In genomic region chr19:4233282-4233853, GRCh38 we compare ENCODE assay signal across 8 cellular contexts. TPM values are rescaled to one million over a fixed set of nuclear protein-coding genes. Genes with fewer than 3 reads are reported as not detected.
DNase-seq lines count a peak whose midpoint lies in the region; ATAC-seq and TF ChIP-seq lines count a peak whose summit lies in the region.

No MANE protein-coding gene starts in this region.

- H3K4me3 ChIP-seq in esophagus squamous epithelium: no peak overlapping the region
- H3K4me3 ChIP-seq in parathyroid adenoma (ENCODE audit: low read depth, low read length): no peak overlapping the region

- intact Hi-C loops in esophagus squamous epithelium (cut with DNase I): no loop called here

- no peaks in the 10 kb centered on the region for H3K9me3 ChIP-seq in esophagus squamous epithelium
- H3K9me3 ChIP-seq in parathyroid adenoma (ENCODE audit: control insufficient read depth, low read length): no peaks in the 10 kb centered on the region

- H3K79me2 ChIP-seq in parathyroid adenoma: no peaks in the 10 kb centered on the region

- no peak for ATAC-seq in HG02981 (IDR thresholded peaks at IDR 0.05; ENCODE audit: unreplicated experiment)
- no peak for ATAC-seq in HG03159 (IDR thresholded peaks at IDR 0.05; ENCODE audit: unreplicated experiment)

- DNase-seq in GM10266 (ENCODE audit: extremely low spot score): no peak
- DNase-seq in NCI-H460 (ENCODE audit: extremely low read depth, low read depth): peak; percentile 32
- DNase-seq in activated CD8-positive, alpha-beta memory T cell treated with anti-CD3 and anti-CD28 coated beads for 48 hours (ENCODE audit: low read depth in 2 of 3, low spot score in 2 of 3): peak; percentile 42 to 88 (median 82)
- DNase-seq in esophagus squamous epithelium (lab: John Stamatoyannopoulos, UW): no peak
- DNase-seq in NCI-H2029 treated with DMSO at 0.1 percent for 48 hours (lab: John Stamatoyannopoulos, UW): no peak

- no peak overlapping the region for H3K9ac ChIP-seq in parathyroid adenoma

- H3K4me2 ChIP-seq in parathyroid adenoma (ENCODE audit: low read length): no peak overlapping the region

- TF ChIP-seq CTCF in GM10266 (IDR thresholded peaks at IDR 0.05; ENCODE audit: control insufficient read depth, insufficient read depth, low read depth, missing control alignments) (peak; percentile 96), esophagus squamous epithelium (IDR thresholded peaks at IDR 0.05) (peak in 5 of 6 experiments; percentile 17 to 55 (median 38)), parathyroid adenoma (IDR thresholded peaks at IDR 0.05) (peak; percentile 30)

- peaks cover 0 to 81% (median 1%) of the 10 kb centered on the region in 4 donors for H3K27me3 ChIP-seq in esophagus squamous epithelium
- H3K27me3 ChIP-seq in parathyroid adenoma (ENCODE audit: control insufficient read depth, insufficient read depth, low read length): no peaks in the 10 kb centered on the region

- no peak overlapping the region for H2AFZ ChIP-seq in parathyroid adenoma

- no peaks in the 10 kb centered on the region for H3K36me3 ChIP-seq in esophagus squamous epithelium
- H3K36me3 ChIP-seq in parathyroid adenoma (ENCODE audit: control insufficient read depth, insufficient read depth, low read length): no peaks in the 10 kb centered on the region

- H3K27ac ChIP-seq in esophagus squamous epithelium (no peak overlapping the region), parathyroid adenoma (no peak overlapping the region)

- peaks cover 0 to 11% (median 0%) of the 10 kb centered on the region in 3 donors for H3K4me1 ChIP-seq in esophagus squamous epithelium
- no peaks in the 10 kb centered on the region for H3K4me1 ChIP-seq in parathyroid adenoma

- WGBS in esophagus squamous epithelium, 2 donors: 24 to 39% methylated on average over 6 to 11 of the region's 11 CpGs

- no peak for TF ChIP-seq POLR2A in esophagus squamous epithelium (IDR thresholded peaks at IDR 0.05)

RNA-seq across cellular contexts. Expression of gene EBI3, which starts 4.0 kb away (rescaled TPM):
- 0.30 TPM in 1 of 2 replicates, not detected in the other for total RNA-seq in NCI-H460 (2014; rRNA removed; shearing (Covaris generic))
- polyA plus RNA-seq in NCI-H460 (2014; cell fraction: nucleus; rRNA removed): not detected in 2 replicates
- 1 to 10 TPM in 1 of 4 donors, under 1 TPM in 3; 0.27 to 5.0 (median 0.44) TPM for total RNA-seq in esophagus squamous epithelium

RNA-seq across cellular contexts. Expression of gene YJU2, which starts 13.5 kb away (rescaled TPM):
- total RNA-seq in NCI-H460 (2014; rRNA removed; shearing (Covaris generic)): 13.9 and 15.7 TPM in 2 replicates
- polyA plus RNA-seq in NCI-H460 (2014; cell fraction: nucleus; rRNA removed): 13.9 and 14.2 TPM in 2 replicates
- 10 to 100 TPM; 18.5 to 33.0 (median 23.2) TPM for total RNA-seq in esophagus squamous epithelium

RNA-seq across cellular contexts. Expression of gene SHD, which starts 45.7 kb away (rescaled TPM):
- not detected in 2 replicates for total RNA-seq in NCI-H460 (2014; rRNA removed; shearing (Covaris generic))
- not detected in 2 replicates for polyA plus RNA-seq in NCI-H460 (2014; cell fraction: nucleus; rRNA removed)
- not detected for total RNA-seq in esophagus squamous epithelium

RNA-seq across cellular contexts. Expression of gene ANKRD24, which starts 50.9 kb away (rescaled TPM):
- 0.20 and 0.37 TPM in 2 replicates for total RNA-seq in NCI-H460 (2014; rRNA removed; shearing (Covaris generic))
- 0.78 and 3.0 TPM in 2 replicates for polyA plus RNA-seq in NCI-H460 (2014; cell fraction: nucleus; rRNA removed)
- total RNA-seq in esophagus squamous epithelium: 1 to 10 TPM in 1 of 4 donors, under 1 TPM in 3; 0.04 to 2.0 (median 0.44) TPM

RNA-seq across cellular contexts. Expression of gene SIRT6, which starts 51.0 kb away (rescaled TPM):
- 13.9 and 14.8 TPM in 2 replicates for total RNA-seq in NCI-H460 (2014; rRNA removed; shearing (Covaris generic))
- 35.5 and 46.7 TPM in 2 replicates for polyA plus RNA-seq in NCI-H460 (2014; cell fraction: nucleus; rRNA removed)
- total RNA-seq in esophagus squamous epithelium: 10 to 100 TPM in 3 of 4 donors, 1 to 10 TPM in 1; 9.0 to 23.3 (median 18.3) TPM

Comparison
In these comparisons a context has a peak if more than half of its experiments do, and no peak if none do; other contexts are left out.
1. DNase-seq: peak in NCI-H460 (single experiment) and activated CD8-positive, alpha-beta memory T cell treated with anti-CD3 and anti-CD28 coated beads for 48 hours (3 of 3); none in GM10266 (single experiment), esophagus squamous epithelium (single experiment) and NCI-H2029 treated with DMSO at 0.1 percent for 48 hours (single experiment).
2. CTCF ChIP-seq: peak in every context shown above with its lines; median percentile 96 in GM10266; 38 in esophagus squamous epithelium; 30 in parathyroid adenoma.